Comparison of ENCODE assay signal across 1 cellular context in genomic region chr11:130002846-130003716, GRCh38.
TF ChIP-seq lines count a peak whose summit lies in the region.

No MANE protein-coding gene starts in this region.

TF ChIP-seq in K562, 482 proteins besides CTCF, POLR2A, EP300 and RAD21 (continued from another document and continues in another):
- no peak for TF ChIP-seq ZMIZ1 (IDR thresholded peaks at IDR 0.05; ENCODE audit: low read depth in 2 of 2, low read length in 2 of 2)
- no peak for TF ChIP-seq SETDB1 (IDR thresholded peaks at IDR 0.05; ENCODE audit: low read length)
- 0 out of 4 replicates have a peak, but pooled peaks of 1 of the 2 experiments have one; percentile 22 for TF ChIP-seq FOXA3 (CRISPR knock-in tag; conservative IDR thresholded peaks at IDR 0.05 in 1 of 2, IDR thresholded peaks at IDR 0.05 in 1 of 2)
- no peak for TF ChIP-seq POLR3A (IDR thresholded peaks at IDR 0.05; ENCODE audit: borderline replicate concordance, extremely low read depth, insufficient read depth, insufficient read length)
- no peak for TF ChIP-seq BRF1 (IDR thresholded peaks at IDR 0.05; ENCODE audit: borderline replicate concordance, extremely low read depth, insufficient read length)
- no peak for TF ChIP-seq ATF7 (IDR thresholded peaks at IDR 0.05)
- no peak for TF ChIP-seq ZNF124 (CRISPR knock-in tag; IDR thresholded peaks at IDR 0.05)
- TF ChIP-seq, protein P1, sequence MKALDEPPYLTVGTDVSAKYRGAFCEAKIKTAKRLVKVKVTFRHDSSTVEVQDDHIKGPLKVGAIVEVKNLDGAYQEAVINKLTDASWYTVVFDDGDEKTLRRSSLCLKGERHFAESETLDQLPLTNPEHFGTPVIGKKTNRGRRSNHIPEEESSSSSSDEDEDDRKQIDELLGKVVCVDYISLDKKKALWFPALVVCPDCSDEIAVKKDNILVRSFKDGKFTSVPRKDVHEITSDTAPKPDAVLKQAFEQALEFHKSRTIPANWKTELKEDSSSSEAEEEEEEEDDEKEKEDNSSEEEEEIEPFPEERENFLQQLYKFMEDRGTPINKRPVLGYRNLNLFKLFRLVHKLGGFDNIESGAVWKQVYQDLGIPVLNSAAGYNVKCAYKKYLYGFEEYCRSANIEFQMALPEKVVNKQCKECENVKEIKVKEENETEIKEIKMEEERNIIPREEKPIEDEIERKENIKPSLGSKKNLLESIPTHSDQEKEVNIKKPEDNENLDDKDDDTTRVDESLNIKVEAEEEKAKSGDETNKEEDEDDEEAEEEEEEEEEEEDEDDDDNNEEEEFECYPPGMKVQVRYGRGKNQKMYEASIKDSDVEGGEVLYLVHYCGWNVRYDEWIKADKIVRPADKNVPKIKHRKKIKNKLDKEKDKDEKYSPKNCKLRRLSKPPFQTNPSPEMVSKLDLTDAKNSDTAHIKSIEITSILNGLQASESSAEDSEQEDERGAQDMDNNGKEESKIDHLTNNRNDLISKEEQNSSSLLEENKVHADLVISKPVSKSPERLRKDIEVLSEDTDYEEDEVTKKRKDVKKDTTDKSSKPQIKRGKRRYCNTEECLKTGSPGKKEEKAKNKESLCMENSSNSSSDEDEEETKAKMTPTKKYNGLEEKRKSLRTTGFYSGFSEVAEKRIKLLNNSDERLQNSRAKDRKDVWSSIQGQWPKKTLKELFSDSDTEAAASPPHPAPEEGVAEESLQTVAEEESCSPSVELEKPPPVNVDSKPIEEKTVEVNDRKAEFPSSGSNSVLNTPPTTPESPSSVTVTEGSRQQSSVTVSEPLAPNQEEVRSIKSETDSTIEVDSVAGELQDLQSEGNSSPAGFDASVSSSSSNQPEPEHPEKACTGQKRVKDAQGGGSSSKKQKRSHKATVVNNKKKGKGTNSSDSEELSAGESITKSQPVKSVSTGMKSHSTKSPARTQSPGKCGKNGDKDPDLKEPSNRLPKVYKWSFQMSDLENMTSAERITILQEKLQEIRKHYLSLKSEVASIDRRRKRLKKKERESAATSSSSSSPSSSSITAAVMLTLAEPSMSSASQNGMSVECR (CRISPR knock-in tag; IDR thresholded peaks at IDR 0.05), result 0 out of 2 replicates have a peak, but pooled peaks have one; percentile 32
- TF ChIP-seq, protein P2, sequence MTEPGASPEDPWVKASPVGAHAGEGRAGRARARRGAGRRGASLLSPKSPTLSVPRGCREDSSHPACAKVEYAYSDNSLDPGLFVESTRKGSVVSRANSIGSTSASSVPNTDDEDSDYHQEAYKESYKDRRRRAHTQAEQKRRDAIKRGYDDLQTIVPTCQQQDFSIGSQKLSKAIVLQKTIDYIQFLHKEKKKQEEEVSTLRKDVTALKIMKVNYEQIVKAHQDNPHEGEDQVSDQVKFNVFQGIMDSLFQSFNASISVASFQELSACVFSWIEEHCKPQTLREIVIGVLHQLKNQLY (CRISPR knock-in tag; conservative IDR thresholded peaks at IDR 0.05), result no peak
- TF ChIP-seq HDAC8 (tag; IDR thresholded peaks at IDR 0.05), result 0 out of 2 replicates have a peak, but pooled peaks have one; percentile 11
- no peak for TF ChIP-seq HDAC3 (IDR thresholded peaks at IDR 0.05; ENCODE audit: borderline replicate concordance, partially characterized antibody)
- peak; percentile 73 for TF ChIP-seq RFX1 (IDR thresholded peaks at IDR 0.05)
- TF ChIP-seq, protein P3, sequence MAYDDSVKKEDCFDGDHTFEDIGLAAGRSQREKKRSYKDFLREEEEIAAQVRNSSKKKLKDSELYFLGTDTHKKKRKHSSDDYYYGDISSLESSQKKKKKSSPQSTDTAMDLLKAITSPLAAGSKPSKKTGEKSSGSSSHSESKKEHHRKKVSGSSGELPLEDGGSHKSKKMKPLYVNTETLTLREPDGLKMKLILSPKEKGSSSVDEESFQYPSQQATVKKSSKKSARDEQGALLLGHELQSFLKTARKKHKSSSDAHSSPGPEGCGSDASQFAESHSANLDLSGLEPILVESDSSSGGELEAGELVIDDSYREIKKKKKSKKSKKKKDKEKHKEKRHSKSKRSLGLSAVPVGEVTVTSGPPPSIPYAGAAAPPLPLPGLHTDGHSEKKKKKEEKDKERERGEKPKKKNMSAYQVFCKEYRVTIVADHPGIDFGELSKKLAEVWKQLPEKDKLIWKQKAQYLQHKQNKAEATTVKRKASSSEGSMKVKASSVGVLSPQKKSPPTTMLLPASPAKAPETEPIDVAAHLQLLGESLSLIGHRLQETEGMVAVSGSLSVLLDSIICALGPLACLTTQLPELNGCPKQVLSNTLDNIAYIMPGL (CRISPR knock-in tag; IDR thresholded peaks at IDR 0.05), result 0 out of 2 replicates have a peak, but pooled peaks have one; percentile 0
- no peak for TF ChIP-seq ZFP91 (CRISPR knock-in tag; IDR thresholded peaks at IDR 0.05)
- TF ChIP-seq, protein P4, sequence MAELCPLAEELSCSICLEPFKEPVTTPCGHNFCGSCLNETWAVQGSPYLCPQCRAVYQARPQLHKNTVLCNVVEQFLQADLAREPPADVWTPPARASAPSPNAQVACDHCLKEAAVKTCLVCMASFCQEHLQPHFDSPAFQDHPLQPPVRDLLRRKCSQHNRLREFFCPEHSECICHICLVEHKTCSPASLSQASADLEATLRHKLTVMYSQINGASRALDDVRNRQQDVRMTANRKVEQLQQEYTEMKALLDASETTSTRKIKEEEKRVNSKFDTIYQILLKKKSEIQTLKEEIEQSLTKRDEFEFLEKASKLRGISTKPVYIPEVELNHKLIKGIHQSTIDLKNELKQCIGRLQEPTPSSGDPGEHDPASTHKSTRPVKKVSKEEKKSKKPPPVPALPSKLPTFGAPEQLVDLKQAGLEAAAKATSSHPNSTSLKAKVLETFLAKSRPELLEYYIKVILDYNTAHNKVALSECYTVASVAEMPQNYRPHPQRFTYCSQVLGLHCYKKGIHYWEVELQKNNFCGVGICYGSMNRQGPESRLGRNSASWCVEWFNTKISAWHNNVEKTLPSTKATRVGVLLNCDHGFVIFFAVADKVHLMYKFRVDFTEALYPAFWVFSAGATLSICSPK (IDR thresholded peaks at IDR 0.05; ENCODE audit: borderline replicate concordance), result no peak
- TF ChIP-seq POLR2B (IDR thresholded peaks at IDR 0.05; ENCODE audit: low read depth, partially characterized antibody), result peak; percentile 65
- TF ChIP-seq JUND (IDR thresholded peaks at IDR 0.05; ENCODE audit: borderline replicate concordance, low read depth, low read length), result peak; percentile 90
- TF ChIP-seq JUND (tag; IDR thresholded peaks at IDR 0.05; ENCODE audit: borderline replicate concordance, low read depth, low read length), result peak; percentile 56; the same call in 1 of the 3 replicates
- no peak for TF ChIP-seq CBFA2T2 (conservative IDR thresholded peaks at IDR 0.05)
- peak; percentile 65 for TF ChIP-seq TAF1 (IDR thresholded peaks at IDR 0.05; ENCODE audit: control insufficient read depth, extremely low read depth, insufficient read depth, low read length, severe bottlenecking)
- no peak for TF ChIP-seq MIER1 (IDR thresholded peaks at IDR 0.05; ENCODE audit: low read depth)
- no peak for TF ChIP-seq CHD4 (IDR thresholded peaks at IDR 0.05; ENCODE audit: insufficient read depth, insufficient replicate concordance, low read depth, low read length, poor library complexity, severe bottlenecking)
- TF ChIP-seq CBX8 (IDR thresholded peaks at IDR 0.05; ENCODE audit: borderline replicate concordance, extremely low read depth, low read depth, low read length, poor library complexity, severe bottlenecking), result no peak
- no peak for TF ChIP-seq DEAF1 (CRISPR knock-in tag; IDR thresholded peaks at IDR 0.05)
- no peak; a peak in 1 of 4 replicates for TF ChIP-seq TRIM24 (IDR thresholded peaks at IDR 0.05)
- TF ChIP-seq ARID3A (IDR thresholded peaks at IDR 0.05; ENCODE audit: borderline replicate concordance, low read depth, low read length), result 0 out of 2 replicates have a peak, but pooled peaks have one; percentile 11
- peak; percentile 91; the same call in 1 of the 2 replicates for TF ChIP-seq BRD4 (IDR thresholded peaks at IDR 0.05)
- TF ChIP-seq SRSF7 (optimal IDR thresholded peaks at IDR 0.05; ENCODE audit: low read depth, low read length), result no peak
- TF ChIP-seq ZNF707 (CRISPR knock-in tag; conservative IDR thresholded peaks at IDR 0.05), result no peak
- no peak for TF ChIP-seq SREBF1 (IDR thresholded peaks at IDR 0.05; ENCODE audit: borderline replicate concordance, low read depth, low read length)
- peak; percentile 88; the same call in 1 of the 2 replicates for TF ChIP-seq GTF2F1 (IDR thresholded peaks at IDR 0.05; ENCODE audit: low read depth, low read length)
- TF ChIP-seq ZFPM2 (CRISPR knock-in tag; IDR thresholded peaks at IDR 0.05), result no peak
- TF ChIP-seq HMBOX1 (IDR thresholded peaks at IDR 0.05), result peak; percentile 68; the same call in 1 of the 2 replicates
